1 cellular context compared by ENCODE assay signal in the genomic region with DNA sequence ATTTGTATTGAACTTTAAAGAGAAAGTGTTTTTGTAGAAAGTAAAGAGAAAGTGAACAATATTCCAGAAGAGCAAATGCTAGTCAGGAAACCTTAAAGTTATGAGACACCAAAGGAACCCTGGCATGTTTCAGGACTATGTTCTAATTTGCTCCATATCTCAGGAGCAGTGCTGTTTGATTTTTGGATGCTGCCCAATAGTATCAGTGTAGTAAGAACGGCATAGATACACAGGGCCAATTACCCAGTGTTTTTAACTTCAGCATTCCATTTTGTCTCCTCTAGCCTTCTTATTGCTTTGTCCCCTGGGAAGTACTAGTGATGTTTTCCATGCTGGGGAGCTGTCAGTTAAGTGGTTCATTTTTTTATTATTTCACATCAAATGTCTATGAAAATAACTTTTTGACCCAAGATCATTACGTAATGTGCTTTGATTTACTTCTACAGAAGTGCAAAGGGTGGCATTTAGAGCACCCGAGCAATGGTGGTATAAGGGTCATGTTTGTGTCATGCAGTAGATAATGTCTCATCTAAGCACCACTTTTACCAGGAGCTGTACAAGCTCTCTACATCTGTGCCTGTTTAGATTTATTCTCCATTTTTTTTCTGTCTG.
TF ChIP-seq lines count a peak whose summit lies in the region.

No MANE protein-coding gene starts in this region.

TF ChIP-seq in neural cell, 6 proteins besides CTCF, POLR2A, EP300 and RAD21 (continued from another document):
- TF ChIP-seq REST (IDR thresholded peaks at IDR 0.05; ENCODE audit: borderline replicate concordance) (no peak), TAF1 (IDR thresholded peaks at IDR 0.05; ENCODE audit: low read depth) (no peak), SMC3 (conservative IDR thresholded peaks at IDR 0.05; ENCODE audit: poor library complexity) (no peak), EZH2 (IDR thresholded peaks at IDR 0.05; ENCODE audit: borderline replicate concordance, insufficient read depth, low read length, poor library complexity, severe bottlenecking) (no peak), POLR2AphosphoS5 (IDR thresholded peaks at IDR 0.05) (no peak)
